7 cellular contexts compared by ENCODE assay signal in genomic region chr22:24758164-24758799, GRCh38. TPM values are rescaled to one million over a fixed set of nuclear protein-coding genes. Genes with fewer than 3 reads are reported as not detected.
DNase-seq lines count a peak whose midpoint lies in the region; TF ChIP-seq lines count a peak whose summit lies in the region.

No MANE protein-coding gene starts in this region.

- no peak overlapping the region for H2AK5ac ChIP-seq in mesenchymal stem cell (ENCODE audit: low read length, severe bottlenecking)

- WGBS in mesenchymal stem cell, result 65% methylated on average over 12 of the region's 12 CpGs

- no peak overlapping the region for H4K91ac ChIP-seq in mesenchymal stem cell (ENCODE audit: low read length)

- H3K4ac ChIP-seq in mesenchymal stem cell (ENCODE audit: low read depth in 1 of 2, low read length in 2 of 2), result no peak overlapping the region

- no peak overlapping the region for H2BK12ac ChIP-seq in mesenchymal stem cell (ENCODE audit: low read length in 2 of 2)

- no peak overlapping the region for H2BK120ac ChIP-seq in mesenchymal stem cell (ENCODE audit: low read depth, low read length)

- H3K27ac ChIP-seq in mesenchymal stem cell (ENCODE audit: low read length, poor library complexity, severe bottlenecking), result no peak overlapping the region

- H3K4me2 ChIP-seq in mesenchymal stem cell (ENCODE audit: low read length, poor library complexity, severe bottlenecking), result no peak overlapping the region

- no peak overlapping the region for H4K8ac ChIP-seq in mesenchymal stem cell (ENCODE audit: low read length)

- no peaks in the 10 kb centered on the region for H3K36me3 ChIP-seq in mesenchymal stem cell (ENCODE audit: control insufficient read depth in 1 of 2, insufficient read depth in 2 of 2, low read depth in 1 of 2, low read length in 2 of 2)

- H3K9ac ChIP-seq in mesenchymal stem cell (ENCODE audit: low read length), result no peak overlapping the region

- H2BK15ac ChIP-seq in mesenchymal stem cell (ENCODE audit: low read depth, poor library complexity, severe bottlenecking), result no peak overlapping the region

- no peak overlapping the region for H3K23ac ChIP-seq in mesenchymal stem cell (ENCODE audit: low read length in 2 of 2)

- no peaks in the 10 kb centered on the region for H3K9me3 ChIP-seq in mesenchymal stem cell (ENCODE audit: control insufficient read depth, low read length)

- H2BK5ac ChIP-seq in mesenchymal stem cell (ENCODE audit: low read depth, low read length, poor library complexity, severe bottlenecking), result no peak overlapping the region

- peaks cover 35 to 64% of the 10 kb centered on the region in 2 experiments for H3K27me3 ChIP-seq in mesenchymal stem cell (ENCODE audit: control insufficient read depth in 1 of 2, insufficient read depth in 1 of 2, low read length in 2 of 2)

- no peak overlapping the region for H2AFZ ChIP-seq in mesenchymal stem cell (ENCODE audit: low read depth, low read length)

- TF ChIP-seq CTCF in LNCaP clone FGC (IDR thresholded peaks at IDR 0.05; ENCODE audit: control insufficient read depth, extremely low read depth, insufficient read depth), result peak; percentile 54
- peak; percentile 52 for TF ChIP-seq CTCF in WI38 (IDR thresholded peaks at IDR 0.05; ENCODE audit: low read depth, low read length)
- TF ChIP-seq CTCF in choroid plexus epithelial cell (conservative IDR thresholded peaks at IDR 0.05; ENCODE audit: low read depth, low read length), result peak; percentile 80

- no peaks in the 10 kb centered on the region for H3K79me1 ChIP-seq in mesenchymal stem cell (replicated peaks; ENCODE audit: low read length, poor library complexity, severe bottlenecking)

- no peak overlapping the region for H3K4me3 ChIP-seq in LNCaP clone FGC (ENCODE audit: low read depth, low read length)
- no peak overlapping the region for H3K4me3 ChIP-seq in WI38 (ENCODE audit: low read depth, low read length)
- H3K4me3 ChIP-seq in choroid plexus epithelial cell (ENCODE audit: low read depth, low read length), result no peak overlapping the region
- H3K4me3 ChIP-seq in mesenchymal stem cell (ENCODE audit: insufficient read depth in 1 of 2, low read depth in 1 of 2, low read length in 2 of 2), result no peak overlapping the region

- no peak overlapping the region for H3K18ac ChIP-seq in mesenchymal stem cell (ENCODE audit: low read depth in 1 of 2, low read length in 2 of 2)

- no peak overlapping the region for H3K14ac ChIP-seq in mesenchymal stem cell (ENCODE audit: low read length in 2 of 2)

- H3K4me1 ChIP-seq in mesenchymal stem cell (ENCODE audit: control insufficient read depth, insufficient read depth, low read depth, low read length), result no peaks in the 10 kb centered on the region

- DNase-seq in GM04504 (ENCODE audit: low read depth) (peak; percentile 18), LNCaP clone FGC (ENCODE audit: low read depth) (no peak), choroid plexus epithelial cell (ENCODE audit: low read depth) (peak; percentile 75), mesenchymal stem cell (peak; percentile 61), NCI-H187 treated with DMSO at 0.1 percent for 48 hours (lab: John Stamatoyannopoulos, UW) (no peak)
- DNase-seq in stimulated activated CD8-positive, alpha-beta memory T cell treated with anti-CD3 and anti-CD28 coated beads, Interleukin-7, amount 100 ng/mL, for 4 hours (ENCODE audit: low read depth in 2 of 2), result peak; percentile 7 to 12

RNA-seq across cellular contexts. Expression of gene PIWIL3, which starts 16.2 kb away (rescaled TPM):
- not detected for polyA plus RNA-seq in mesenchymal stem cell (2013, experiment 1 of 2)
- not detected for polyA plus RNA-seq in mesenchymal stem cell (2013, experiment 2 of 2)

RNA-seq across cellular contexts. Expression of gene SGSM1, which starts 47.7 kb away (rescaled TPM):
- 0.11 TPM for polyA plus RNA-seq in mesenchymal stem cell (2013, experiment 1 of 2)
- 0.10 TPM for polyA plus RNA-seq in mesenchymal stem cell (2013, experiment 2 of 2)

Comparison
In these comparisons a context has a peak if more than half of its experiments do, and no peak if none do; other contexts are left out.
1. DNase-seq: peak in GM04504 (single experiment), choroid plexus epithelial cell (single experiment), mesenchymal stem cell (single experiment) and stimulated activated CD8-positive, alpha-beta memory T cell treated with anti-CD3 and anti-CD28 coated beads, Interleukin-7, amount 100 ng/mL, for 4 hours (2 of 2); none in LNCaP clone FGC (single experiment) and NCI-H187 treated with DMSO at 0.1 percent for 48 hours (single experiment).
2. Peak in every context shown above with its lines, with median percentiles within 50 percentile points of each other: CTCF ChIP-seq.